In genomic region chr3:49747792-49748480, GRCh38 we compare ENCODE assay signal across 1 cellular context.
A peak's percentile ranks its signal among the peaks of the same experiment; 100 is the strongest.
TF ChIP-seq lines count a peak whose summit lies in the region.

No MANE protein-coding gene starts in this region.

TF ChIP-seq in HepG2, 621 proteins besides CTCF, POLR2A, EP300 and RAD21 (continued from another document):
- TF ChIP-seq, protein P1, sequence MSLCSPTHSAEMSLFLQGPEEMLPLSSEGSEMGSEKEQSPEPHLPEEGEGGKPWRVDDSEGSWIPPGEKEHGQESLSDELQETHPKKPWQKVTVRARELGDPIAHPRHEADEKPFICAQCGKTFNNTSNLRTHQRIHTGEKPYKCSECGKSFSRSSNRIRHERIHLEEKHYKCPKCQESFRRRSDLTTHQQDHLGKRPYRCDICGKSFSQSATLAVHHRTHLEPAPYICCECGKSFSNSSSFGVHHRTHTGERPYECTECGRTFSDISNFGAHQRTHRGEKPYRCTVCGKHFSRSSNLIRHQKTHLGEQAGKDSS (CRISPR knock-in tag; IDR thresholded peaks at IDR 0.05; ENCODE audit: borderline replicate concordance, low read depth): no peak
- no peak for TF ChIP-seq ZNF207 (IDR thresholded peaks at IDR 0.05; ENCODE audit: borderline replicate concordance)
- TF ChIP-seq ZBTB26 (CRISPR knock-in tag; IDR thresholded peaks at IDR 0.05; ENCODE audit: borderline replicate concordance): no peak
- TF ChIP-seq LCORL (IDR thresholded peaks at IDR 0.05): no peak
- no peak for TF ChIP-seq LCORL (CRISPR knock-in tag; IDR thresholded peaks at IDR 0.05)
- peak; percentile 75; the same call in 1 of the 2 replicates for TF ChIP-seq ZSCAN22 (CRISPR knock-in tag; IDR thresholded peaks at IDR 0.05)
- TF ChIP-seq SAP130 (CRISPR knock-in tag; IDR thresholded peaks at IDR 0.05; ENCODE audit: low read depth): peak; percentile 52
- TF ChIP-seq, protein P2, sequence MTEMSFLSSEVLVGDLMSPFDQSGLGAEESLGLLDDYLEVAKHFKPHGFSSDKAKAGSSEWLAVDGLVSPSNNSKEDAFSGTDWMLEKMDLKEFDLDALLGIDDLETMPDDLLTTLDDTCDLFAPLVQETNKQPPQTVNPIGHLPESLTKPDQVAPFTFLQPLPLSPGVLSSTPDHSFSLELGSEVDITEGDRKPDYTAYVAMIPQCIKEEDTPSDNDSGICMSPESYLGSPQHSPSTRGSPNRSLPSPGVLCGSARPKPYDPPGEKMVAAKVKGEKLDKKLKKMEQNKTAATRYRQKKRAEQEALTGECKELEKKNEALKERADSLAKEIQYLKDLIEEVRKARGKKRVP (CRISPR knock-in tag; IDR thresholded peaks at IDR 0.05): peak in 1 of 2 experiments; percentile 95; a peak in 2 of 4 replicates
- 0 out of 2 replicates have a peak, but pooled peaks have one; percentile 18 for TF ChIP-seq IRF2 (CRISPR knock-in tag; IDR thresholded peaks at IDR 0.05)
- peak; percentile 28; the same call in 1 of the 2 replicates for TF ChIP-seq ATF1 (CRISPR knock-in tag; IDR thresholded peaks at IDR 0.05)
- no peak for TF ChIP-seq KLF6 (CRISPR knock-in tag; IDR thresholded peaks at IDR 0.05)
- peak; percentile 60 for TF ChIP-seq GATAD2A (CRISPR knock-in tag; IDR thresholded peaks at IDR 0.05)
- TF ChIP-seq SOX5 (CRISPR knock-in tag; IDR thresholded peaks at IDR 0.05; ENCODE audit: borderline replicate concordance): peak; percentile 58; the same call in 1 of the 2 replicates
- no peak for TF ChIP-seq ZNF143 (CRISPR knock-in tag; IDR thresholded peaks at IDR 0.05)
- TF ChIP-seq ATRX (CRISPR knock-in tag; IDR thresholded peaks at IDR 0.05; ENCODE audit: borderline replicate concordance): no peak
- TF ChIP-seq TBX2 (CRISPR knock-in tag; IDR thresholded peaks at IDR 0.05; ENCODE audit: borderline replicate concordance): peak; percentile 37; the same call in 1 of the 2 replicates
- no peak for TF ChIP-seq SMAD3 (CRISPR knock-in tag; IDR thresholded peaks at IDR 0.05)
- 0 out of 2 replicates have a peak, but pooled peaks have one; percentile 33 for TF ChIP-seq ZNF331 (CRISPR knock-in tag; IDR thresholded peaks at IDR 0.05)
- TF ChIP-seq ARNT2 (CRISPR knock-in tag; IDR thresholded peaks at IDR 0.05; ENCODE audit: low read depth): no peak
- TF ChIP-seq ZBTB4 (CRISPR knock-in tag; IDR thresholded peaks at IDR 0.05; ENCODE audit: borderline replicate concordance): no peak
- no peak for TF ChIP-seq ONECUT2 (CRISPR knock-in tag; IDR thresholded peaks at IDR 0.05)
- no peak for TF ChIP-seq HCFC1 (IDR thresholded peaks at IDR 0.05; ENCODE audit: low read depth, low read length)
- no peak for TF ChIP-seq HMGA1 (CRISPR knock-in tag; conservative IDR thresholded peaks at IDR 0.05)
- no peak for TF ChIP-seq ZBTB3 (CRISPR knock-in tag; IDR thresholded peaks at IDR 0.05; ENCODE audit: borderline replicate concordance, low read depth)
- TF ChIP-seq ZBTB38 (CRISPR knock-in tag; IDR thresholded peaks at IDR 0.05): peak; percentile 59; the same call in 1 of the 2 replicates
- no peak for TF ChIP-seq TRIM22 (IDR thresholded peaks at IDR 0.05)
- peak; percentile 5; the same call in 1 of the 2 replicates for TF ChIP-seq HNF4A (CRISPR knock-in tag; IDR thresholded peaks at IDR 0.05)
- no peak for TF ChIP-seq ZNF598 (CRISPR knock-in tag; IDR thresholded peaks at IDR 0.05; ENCODE audit: borderline replicate concordance)
- peak; percentile 91 for TF ChIP-seq CEBPG (CRISPR knock-in tag; IDR thresholded peaks at IDR 0.05)
- TF ChIP-seq TEAD3 (CRISPR knock-in tag; optimal IDR thresholded peaks at IDR 0.05; ENCODE audit: borderline replicate concordance): peak; percentile 66
- TF ChIP-seq ZNF577 (CRISPR knock-in tag; IDR thresholded peaks at IDR 0.05; ENCODE audit: borderline replicate concordance, low read depth): no peak
- TF ChIP-seq FOSL2 (CRISPR knock-in tag; IDR thresholded peaks at IDR 0.05): peak; percentile 57
- TF ChIP-seq, protein P3, sequence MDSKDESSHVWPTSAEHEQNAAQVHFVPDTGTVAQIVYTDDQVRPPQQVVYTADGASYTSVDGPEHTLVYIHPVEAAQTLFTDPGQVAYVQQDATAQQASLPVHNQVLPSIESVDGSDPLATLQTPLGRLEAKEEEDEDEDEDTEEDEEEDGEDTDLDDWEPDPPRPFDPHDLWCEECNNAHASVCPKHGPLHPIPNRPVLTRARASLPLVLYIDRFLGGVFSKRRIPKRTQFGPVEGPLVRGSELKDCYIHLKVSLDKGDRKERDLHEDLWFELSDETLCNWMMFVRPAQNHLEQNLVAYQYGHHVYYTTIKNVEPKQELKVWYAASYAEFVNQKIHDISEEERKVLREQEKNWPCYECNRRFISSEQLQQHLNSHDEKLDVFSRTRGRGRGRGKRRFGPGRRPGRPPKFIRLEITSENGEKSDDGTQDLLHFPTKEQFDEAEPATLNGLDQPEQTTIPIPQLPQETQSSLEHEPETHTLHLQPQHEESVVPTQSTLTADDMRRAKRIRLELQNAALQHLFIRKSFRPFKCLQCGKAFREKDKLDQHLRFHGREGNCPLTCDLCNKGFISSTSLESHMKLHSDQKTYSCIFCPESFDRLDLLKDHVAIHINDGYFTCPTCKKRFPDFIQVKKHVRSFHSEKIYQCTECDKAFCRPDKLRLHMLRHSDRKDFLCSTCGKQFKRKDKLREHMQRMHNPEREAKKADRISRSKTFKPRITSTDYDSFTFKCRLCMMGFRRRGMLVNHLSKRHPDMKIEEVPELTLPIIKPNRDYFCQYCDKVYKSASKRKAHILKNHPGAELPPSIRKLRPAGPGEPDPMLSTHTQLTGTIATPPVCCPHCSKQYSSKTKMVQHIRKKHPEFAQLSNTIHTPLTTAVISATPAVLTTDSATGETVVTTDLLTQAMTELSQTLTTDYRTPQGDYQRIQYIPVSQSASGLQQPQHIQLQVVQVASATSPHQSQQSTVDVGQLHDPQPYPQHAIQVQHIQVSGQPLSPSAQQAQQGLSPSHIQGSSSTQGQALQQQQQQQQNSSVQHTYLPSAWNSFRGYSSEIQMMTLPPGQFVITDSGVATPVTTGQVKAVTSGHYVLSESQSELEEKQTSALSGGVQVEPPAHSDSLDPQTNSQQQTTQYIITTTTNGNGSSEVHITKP (CRISPR knock-in tag; IDR thresholded peaks at IDR 0.05; ENCODE audit: low read depth): peak; percentile 45; the same call in 1 of the 2 replicates
- TF ChIP-seq ZNF230 (CRISPR knock-in tag; IDR thresholded peaks at IDR 0.05): no peak
- no peak for TF ChIP-seq ZNF773 (CRISPR knock-in tag; IDR thresholded peaks at IDR 0.05; ENCODE audit: borderline replicate concordance)
- TF ChIP-seq GMEB2 (CRISPR knock-in tag; IDR thresholded peaks at IDR 0.05; ENCODE audit: low read depth): no peak
- TF ChIP-seq ZBTB42 (CRISPR knock-in tag; IDR thresholded peaks at IDR 0.05): no peak
- peak; percentile 79; the same call in 1 of the 2 replicates for TF ChIP-seq CEBPB (IDR thresholded peaks at IDR 0.05; ENCODE audit: borderline replicate concordance, low read depth, low read length)
- TF ChIP-seq MAZ (IDR thresholded peaks at IDR 0.05; ENCODE audit: borderline replicate concordance, low read depth, low read length): 0 out of 2 replicates have a peak, but pooled peaks have one; percentile 20
- TF ChIP-seq MAZ (CRISPR knock-in tag; IDR thresholded peaks at IDR 0.05; ENCODE audit: low read depth): no peak
- no peak for TF ChIP-seq ZFP37 (CRISPR knock-in tag; IDR thresholded peaks at IDR 0.05; ENCODE audit: borderline replicate concordance)
- TF ChIP-seq TGIF2 (CRISPR knock-in tag; IDR thresholded peaks at IDR 0.05): no peak
- no peak for TF ChIP-seq KAT7 (CRISPR knock-in tag; IDR thresholded peaks at IDR 0.05; ENCODE audit: borderline replicate concordance)
- TF ChIP-seq, protein P4, sequence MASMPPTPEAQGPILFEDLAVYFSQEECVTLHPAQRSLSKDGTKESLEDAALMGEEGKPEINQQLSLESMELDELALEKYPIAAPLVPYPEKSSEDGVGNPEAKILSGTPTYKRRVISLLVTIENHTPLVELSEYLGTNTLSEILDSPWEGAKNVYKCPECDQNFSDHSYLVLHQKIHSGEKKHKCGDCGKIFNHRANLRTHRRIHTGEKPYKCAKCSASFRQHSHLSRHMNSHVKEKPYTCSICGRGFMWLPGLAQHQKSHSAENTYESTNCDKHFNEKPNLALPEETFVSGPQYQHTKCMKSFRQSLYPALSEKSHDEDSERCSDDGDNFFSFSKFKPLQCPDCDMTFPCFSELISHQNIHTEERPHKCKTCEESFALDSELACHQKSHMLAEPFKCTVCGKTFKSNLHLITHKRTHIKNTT (CRISPR knock-in tag; IDR thresholded peaks at IDR 0.05): no peak
- no peak for TF ChIP-seq CENPX (CRISPR knock-in tag; IDR thresholded peaks at IDR 0.05)
- peak; percentile 97 for TF ChIP-seq ZKSCAN1 (IDR thresholded peaks at IDR 0.05; ENCODE audit: low read length)
- no peak for TF ChIP-seq ZNF619 (CRISPR knock-in tag; IDR thresholded peaks at IDR 0.05)
- peak; percentile 71; the same call in 1 of the 2 replicates for TF ChIP-seq SSRP1 (CRISPR knock-in tag; IDR thresholded peaks at IDR 0.05)
TF ChIP-seq in HepG2: peak in this region for 25.
